In the genomic region with DNA sequence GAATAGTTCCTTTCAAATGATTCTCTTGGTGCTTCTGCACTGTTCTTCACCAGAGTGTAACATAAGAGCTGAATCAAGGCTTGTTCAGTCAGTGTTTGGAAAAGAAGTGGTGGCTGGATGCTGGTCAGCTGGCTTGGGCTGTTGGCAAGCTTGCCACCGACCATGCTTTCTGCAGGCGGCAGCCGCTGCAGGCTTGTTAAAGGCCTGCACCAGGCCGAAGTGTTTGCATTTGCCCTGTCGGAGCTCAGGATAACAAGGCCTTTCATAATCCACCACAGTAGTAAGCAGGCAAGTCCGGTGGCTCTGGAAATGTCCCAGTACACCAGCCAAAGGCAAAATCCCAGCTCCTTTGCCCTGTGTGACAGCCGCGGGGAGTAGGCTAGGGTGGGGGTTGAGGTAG, we compare ENCODE assay signal across 11 cellular contexts. TPM values are rescaled to one million over a fixed set of nuclear protein-coding genes. Genes with fewer than 3 reads are reported as not detected.
DNase-seq lines count a peak whose midpoint lies in the region; ATAC-seq, FAIRE-seq and TF ChIP-seq lines count a peak whose summit lies in the region.
"Had no signal": no experiment of that assay in that cellular context is flagged by ENCODE, and none has a peak within 500 bp of the region (broad histone marks: within the 10 kb centered on the region; RNA-seq: fewer than 3 reads in every experiment).

No MANE protein-coding gene starts in this region.

- H3K27ac Mint-ChIP-seq in astrocyte (ENCODE audit: unreplicated experiment), result no peak overlapping the region
- H3K27ac Mint-ChIP-seq in activated naive CD8-positive, alpha-beta T cell treated with anti-CD3 and anti-CD28 coated beads for 36 hours, result no peak overlapping the region

- H3K4me3 ChIP-seq in astrocyte (ENCODE audit: insufficient read depth, low read depth, low read length) (no peak overlapping the region), Karpas-422 (ENCODE audit: low read length) (no peak overlapping the region)

- no peaks in the 10 kb centered on the region for H3K9me3 Mint-ChIP-seq in astrocyte (ENCODE audit: unreplicated experiment)
- no peaks in the 10 kb centered on the region for H3K9me3 Mint-ChIP-seq in activated naive CD8-positive, alpha-beta T cell treated with anti-CD3 and anti-CD28 coated beads for 36 hours
- H3K9me3 Mint-ChIP-seq: central memory CD8-positive, alpha-beta T cell; neural crest cell had no signal

- no peaks in the 10 kb centered on the region for H3K36me3 Mint-ChIP-seq in astrocyte (ENCODE audit: low read depth, unreplicated experiment)
- H3K36me3 Mint-ChIP-seq in activated naive CD8-positive, alpha-beta T cell treated with anti-CD3 and anti-CD28 coated beads for 36 hours, result peaks cover 4% of the 10 kb centered on the region

- H2AFZ ChIP-seq in astrocyte (ENCODE audit: low read depth, low read length) (no peak overlapping the region), Karpas-422 (ENCODE audit: low read length) (no peak overlapping the region)

- peak; percentile 21 for ATAC-seq in GM21825 (IDR thresholded peaks at IDR 0.05; ENCODE audit: unreplicated experiment)

- no peaks in the 10 kb centered on the region for H3K27me3 Mint-ChIP-seq in astrocyte (ENCODE audit: low read depth, unreplicated experiment)
- H3K27me3 Mint-ChIP-seq in activated naive CD8-positive, alpha-beta T cell treated with anti-CD3 and anti-CD28 coated beads for 36 hours, result no peaks in the 10 kb centered on the region
- H3K27me3 Mint-ChIP-seq: central memory CD8-positive, alpha-beta T cell had no signal

- DNase-seq in astrocyte (ENCODE audit: low read depth) (peak; percentile 66), inferior parietal cortex (ENCODE audit: extremely low spot score) (peak; percentile 69), substantia nigra (lab: John Stamatoyannopoulos, UW) (peak; percentile 3 to 89 (median 71)), NCI-H1436 (lab: John Stamatoyannopoulos, UW) (no peak), Karpas-422 (no peak)
- DNase-seq in activated naive CD8-positive, alpha-beta T cell treated with anti-CD3 and anti-CD28 coated beads for 36 hours, result no peak
- DNase-seq in activated CD4-positive, alpha-beta T cell treated with anti-CD3 and anti-CD28 coated beads for 4 hours, result no peak
- DNase-seq: T-helper 2 cell had no signal

- H3K4me2 ChIP-seq in astrocyte (ENCODE audit: low read length) (no peak overlapping the region), Karpas-422 (ENCODE audit: low read depth, low read length, poor library complexity, severe bottlenecking) (no peak overlapping the region)

- H3K9me3 ChIP-seq in astrocyte (ENCODE audit: insufficient read depth, low read depth, low read length), result no peaks in the 10 kb centered on the region
- H3K9me3 ChIP-seq in Karpas-422 (ENCODE audit: low read length), result no peaks in the 10 kb centered on the region

- H3K36me3 ChIP-seq in astrocyte (ENCODE audit: insufficient read depth, low read length), result no peaks in the 10 kb centered on the region
- H3K36me3 ChIP-seq in Karpas-422 (ENCODE audit: insufficient read depth, low read length), result no peaks in the 10 kb centered on the region

- H3K4me3 Mint-ChIP-seq in astrocyte (ENCODE audit: unreplicated experiment), result no peak overlapping the region
- H3K4me3 Mint-ChIP-seq in activated naive CD8-positive, alpha-beta T cell treated with anti-CD3 and anti-CD28 coated beads for 36 hours, result no peak overlapping the region
- H3K4me3 Mint-ChIP-seq: central memory CD8-positive, alpha-beta T cell; neural crest cell had no signal

- H3K4me1 ChIP-seq in astrocyte (ENCODE audit: insufficient read depth, low read length) (peaks cover 5% of the 10 kb centered on the region), Karpas-422 (ENCODE audit: low read length) (peaks cover 4% of the 10 kb centered on the region; the same call in 1 of the 2 replicates)

- no peaks in the 10 kb centered on the region for H3K9me2 ChIP-seq in Karpas-422 (replicated peaks; ENCODE audit: insufficient read depth, low read length)

- H3K27ac ChIP-seq in astrocyte (ENCODE audit: low read depth, low read length), result no peak overlapping the region
- H3K27ac ChIP-seq in substantia nigra (ENCODE audit: low read depth, low read length, poor library complexity, severe bottlenecking), result peak overlapping the region; percentile 19
- no peak overlapping the region for H3K27ac ChIP-seq in Karpas-422 (ENCODE audit: low read length)

- no peak for FAIRE-seq in astrocyte (lab: Jason Lieb, UNC)

- H3K79me2 ChIP-seq in astrocyte (ENCODE audit: insufficient read depth, low read length) (peaks cover 67% of the 10 kb centered on the region), Karpas-422 (ENCODE audit: low read length) (peaks cover 7% of the 10 kb centered on the region; the same call in 1 of the 2 replicates)

- no peak for TF ChIP-seq CTCF in astrocyte (IDR thresholded peaks at IDR 0.05; ENCODE audit: insufficient read depth, low read depth, low read length)

- peaks cover 35% of the 10 kb centered on the region for H3K4me1 Mint-ChIP-seq in astrocyte (ENCODE audit: low read depth, unreplicated experiment)
- H3K4me1 Mint-ChIP-seq in activated naive CD8-positive, alpha-beta T cell treated with anti-CD3 and anti-CD28 coated beads for 36 hours, result peaks cover 8% of the 10 kb centered on the region
- H3K4me1 Mint-ChIP-seq: central memory CD8-positive, alpha-beta T cell had no signal

- H3K27me3 ChIP-seq in astrocyte (ENCODE audit: insufficient read depth, low read length), result no peaks in the 10 kb centered on the region
- H3K27me3 ChIP-seq in Karpas-422 (ENCODE audit: low read length), result no peaks in the 10 kb centered on the region

- peaks cover 38% of the 10 kb centered on the region for H4K20me1 ChIP-seq in astrocyte (ENCODE audit: insufficient read depth, low read length)
- peaks cover 52% of the 10 kb centered on the region for H4K20me1 ChIP-seq in Karpas-422 (ENCODE audit: insufficient read depth, low read depth, low read length)

- H3K9ac ChIP-seq in astrocyte (ENCODE audit: low read length) (no peak overlapping the region), Karpas-422 (ENCODE audit: low read length) (no peak overlapping the region)

RNA-seq across cellular contexts. Expression of a gene that starts 26.9 kb away (rescaled TPM):
- 38.0 and 44.8 TPM in 2 replicates for total RNA-seq in astrocyte
- total RNA-seq in activated naive CD8-positive, alpha-beta T cell treated with anti-CD3 and anti-CD28 coated beads for 36 hours, result 10 to 100 TPM in 1 of 2 experiments, 1 to 10 TPM in 1; 9.2 to 10.5 TPM
- 25.9 and 43.8 TPM in 2 replicates for total RNA-seq in Karpas-422 (2014; rRNA removed; shearing (Covaris generic); ENCODE audit: low replicate concordance)

Comparison
In these comparisons a context has a peak if more than half of its experiments do, and no peak if none do; other contexts are left out.
1. DNase-seq: peak in astrocyte (single experiment), inferior parietal cortex (single experiment) and substantia nigra (49 of 49); none in NCI-H1436 (single experiment), activated naive CD8-positive, alpha-beta T cell treated with anti-CD3 and anti-CD28 coated beads for 36 hours (single experiment), Karpas-422 (single experiment) and activated CD4-positive, alpha-beta T cell treated with anti-CD3 and anti-CD28 coated beads for 4 hours (0 of 2).